25 cellular contexts compared by ENCODE assay signal in genomic region chr13:52833261-52833660, GRCh38. TPM values are rescaled to one million over a fixed set of nuclear protein-coding genes. Genes with fewer than 3 reads are reported as not detected.
"Had no signal": no experiment of that assay in that cellular context is flagged by ENCODE, and none has a peak within 500 bp of the region (broad histone marks: within the 10 kb centered on the region; RNA-seq: fewer than 3 reads in every experiment).

No MANE protein-coding gene starts in this region.

- H3K27ac ChIP-seq: coronary artery, hepatocyte, left ventricle myocardium inferior, lower lobe of right lung, right atrium auricular region, sigmoid colon, suprapubic skin, thyroid gland had no signal

- H3K27me3 ChIP-seq: right atrium auricular region, sigmoid colon, thyroid gland had no signal

- FAIRE-seq: kidney, urothelium cell line had no signal

- H3K36me3 ChIP-seq: left ventricle myocardium inferior, lower lobe of right lung, right atrium auricular region, sigmoid colon, suprapubic skin, thyroid gland had no signal

- ATAC-seq: left cardiac atrium, lower lobe of right lung had no signal

- H3K9me3 ChIP-seq: left ventricle myocardium inferior, lower lobe of right lung, right atrium auricular region, sigmoid colon, suprapubic skin, thyroid gland had no signal

- H3K4me3 Mint-ChIP-seq: naive B cell, nephron, type B pancreatic cell had no signal

- H3K4me1 Mint-ChIP-seq: naive B cell, nephron had no signal

- H3K36me3 Mint-ChIP-seq: naive B cell, type B pancreatic cell had no signal

- H3K27ac Mint-ChIP-seq: naive B cell, nephron, type B pancreatic cell had no signal

- H3K9me3 Mint-ChIP-seq: nephron, type B pancreatic cell had no signal

- H3K79me2 ChIP-seq: hepatocyte had no signal

- H3K4me1 ChIP-seq: left ventricle myocardium inferior, lower lobe of right lung, right atrium auricular region, sigmoid colon, suprapubic skin, thyroid gland had no signal

- DNase-seq: effector CD4-positive, alpha-beta T cell; foreskin melanocyte; kidney; left cardiac atrium; left ventricle myocardium inferior; lower lobe of right lung; mesendoderm; naive B cell; posterior cingulate gyrus; sigmoid colon; stimulated activated CD4-positive, alpha-beta T cell treated with anti-CD3 and anti-CD28 coated beads, Interleukin-2, amount 100 ng/mL, for 48 hours; stimulated activated naive CD4-positive, alpha-beta T cell treated with Interleukin-2 at 50 U/mL for 16 hours; thyroid gland had no signal

- H3K4me3 ChIP-seq: coronary artery, hepatocyte, left ventricle myocardium inferior, lower lobe of right lung, right atrium auricular region, sigmoid colon, smooth muscle cell, suprapubic skin, thyroid gland had no signal

- H2AFZ ChIP-seq: hepatocyte had no signal

- H3K4me2 ChIP-seq: hepatocyte, smooth muscle cell had no signal

RNA-seq across cellular contexts. Expression of gene PCDH8, which starts 15.2 kb away (rescaled TPM):
- total RNA-seq: dermis microvascular lymphatic vessel endothelial cell, kidney, left cardiac atrium, left ventricle myocardium inferior, lower lobe of right lung, osteocyte, pulmonary artery endothelial cell, right atrium auricular region had no signal
- polyA plus RNA-seq: esophagus had no signal
